ENCODE assay signal across 33 cellular contexts in the genomic region with DNA sequence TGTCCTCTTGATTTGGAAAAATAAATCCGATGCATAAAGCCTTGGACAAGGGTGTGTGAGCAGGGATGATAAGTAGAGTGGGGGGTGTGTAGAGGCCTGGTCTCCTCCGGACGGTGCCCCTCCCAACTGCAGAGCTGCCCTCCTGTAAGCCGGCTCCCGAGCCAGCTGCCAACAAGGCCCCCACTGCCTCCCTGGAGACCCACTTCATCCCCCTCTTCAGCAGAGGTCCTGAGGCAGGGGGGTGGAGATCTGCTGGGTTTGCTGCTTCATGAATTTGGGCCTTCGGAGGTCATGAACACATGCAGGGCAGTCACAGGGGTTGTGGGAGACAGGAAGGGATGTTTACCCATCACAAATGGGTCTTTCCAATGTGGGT.
DNase-seq lines count a peak whose midpoint lies in the region; ATAC-seq, FAIRE-seq and TF ChIP-seq lines count a peak whose summit lies in the region.
"Had no signal": no experiment of that assay in that cellular context is flagged by ENCODE, and none has a peak within 500 bp of the region (broad histone marks: within the 10 kb centered on the region; RNA-seq: fewer than 3 reads in every experiment).

No MANE protein-coding gene starts in this region.

- no peak overlapping the region for H3K4me2 ChIP-seq in K562 (ENCODE audit: insufficient read depth, low read length)
- H3K4me2 ChIP-seq: GM23338, smooth muscle cell had no signal

- no peaks in the 10 kb centered on the region for H3K4me1 Mint-ChIP-seq in CD8-positive, alpha-beta memory T cell
- peaks cover 8% of the 10 kb centered on the region for H3K4me1 Mint-ChIP-seq in stimulated activated effector memory CD8-positive, alpha-beta T cell treated with anti-CD3 and anti-CD28 coated beads, Interleukin-12 subunit alpha, Interleukin-12 subunit beta, amount 100 ng/mL, for 72 hours
- H3K4me1 Mint-ChIP-seq: CD4-positive, alpha-beta memory T cell; central memory CD8-positive, alpha-beta T cell; neural crest cell had no signal

- CTCF ChIA-PET in CD8-positive, alpha-beta memory T cell (lab: Charles Lee) = no interaction called here
- CTCF ChIA-PET in K562 (lab: Yijun Ruan, JAX; ENCODE audit: low intra/inter-chr PET ratio) = no interaction called here

- peaks cover 12% of the 10 kb centered on the region for H4K20me1 ChIP-seq in K562 (replicated peaks; ENCODE audit: control insufficient read depth, insufficient read depth, low read length)

- no peaks in the 10 kb centered on the region for H3K36me3 ChIP-seq in CD8-positive, alpha-beta memory T cell (ENCODE audit: insufficient read depth, low read length)
- peaks cover 24% of the 10 kb centered on the region; the same call in 1 of the 3 replicates for H3K36me3 ChIP-seq in K562 (ENCODE audit: control insufficient read depth, insufficient read depth, low read length)

- H3K9me3 ChIP-seq in CD8-positive, alpha-beta memory T cell (ENCODE audit: low read length) = no peaks in the 10 kb centered on the region
- H3K9me3 ChIP-seq in K562 (replicated peaks; ENCODE audit: control insufficient read depth, insufficient read depth, low read depth, low read length) = no peaks in the 10 kb centered on the region
- H3K9me3 ChIP-seq: esophagus squamous epithelium, heart right ventricle, left ventricle myocardium inferior, Peyer's patch, right atrium auricular region, tibial artery had no signal

- H3K4me1 ChIP-seq in CD8-positive, alpha-beta memory T cell (ENCODE audit: insufficient read depth, low read length) = no peaks in the 10 kb centered on the region
- H3K4me1 ChIP-seq in K562 (replicated peaks in 1 of 2; ENCODE audit: control insufficient read depth in 2 of 2, insufficient read depth in 2 of 2, low read length in 2 of 2) = peaks cover 0 to 6% of the 10 kb centered on the region in 2 experiments; a peak in 3 of 5 replicates
- H3K4me1 ChIP-seq: parathyroid adenoma had no signal

- WGBS in K562 (ENCODE audit: insufficient coverage, low coverage, missing lambda C conversion rate) = 100% methylated on average over 1 of the region's 6 CpGs

- no peak for FAIRE-seq in K562 (lab: Jason Lieb, UNC)
- FAIRE-seq: keratinocyte had no signal

- intact Hi-C loops in K562 (cut with micrococcal nuclease) = no loop called here

- peak; percentile 29 to 62 for DNase-seq in NCI-H524 (lab: John Stamatoyannopoulos, UW)
- DNase-seq in NCI-H524 treated with DMSO at 0.1 percent for 48 hours (lab: John Stamatoyannopoulos, UW) = no peak
- no peak for DNase-seq in CD8-positive, alpha-beta memory T cell
- no peak for DNase-seq in K562 (ENCODE audit: extremely low read depth in 1 of 4, low spot score in 3 of 4)
- no peak for DNase-seq in stimulated activated effector memory CD8-positive, alpha-beta T cell treated with anti-CD3 and anti-CD28 coated beads, Interleukin-12 subunit alpha, Interleukin-12 subunit beta, amount 100 ng/mL, for 72 hours (ENCODE audit: low spot score in 2 of 2)
- DNase-seq in NCI-H187 treated with DMSO at 0.1 percent for 48 hours (lab: John Stamatoyannopoulos, UW) = no peak
- DNase-seq in ACHN = no peak
- DNase-seq: activated CD4-positive, alpha-beta memory T cell treated with anti-CD3 and anti-CD28 coated beads, Interleukin-2, amount 10 ng/mL, durations not matched to agents 7 days and 5 days; activated CD8-positive, alpha-beta memory T cell treated with anti-CD3 and anti-CD28 coated beads, Interleukin-2, amount 50 U/mL, for 4 hours; CD4-positive, alpha-beta memory T cell; esophagus squamous epithelium; foreskin melanocyte; heart right ventricle; left ventricle myocardium inferior; mesendoderm; MM.1S; NCI-H1105 treated with DMSO at 0.1 percent for 48 hours; NCI-H2029 treated with DMSO at 0.1 percent for 48 hours; NCI-H69; Peyer's patch; SIG-M5; stimulated activated CD4-positive, alpha-beta T cell treated with anti-CD3 and anti-CD28 coated beads, Interleukin-1b, Interleukin-23, amount 100 ng/mL, for 48 hours had no signal

- POLR2A ChIA-PET in CD8-positive, alpha-beta memory T cell (lab: Charles Lee) = no interaction called here
- POLR2A ChIA-PET in K562 (lab: Yijun Ruan, JAX) = no interaction called here

- H3K36me3 Mint-ChIP-seq in CD8-positive, alpha-beta memory T cell = peaks cover 0 to 50% (median 14%) of the 10 kb centered on the region in 3 donors
- H3K36me3 Mint-ChIP-seq in stimulated activated effector memory CD8-positive, alpha-beta T cell treated with anti-CD3 and anti-CD28 coated beads, Interleukin-12 subunit alpha, Interleukin-12 subunit beta, amount 100 ng/mL, for 72 hours = peaks cover 65% of the 10 kb centered on the region

- no peaks in the 10 kb centered on the region for H3K9me3 Mint-ChIP-seq in CD8-positive, alpha-beta memory T cell
- no peaks in the 10 kb centered on the region for H3K9me3 Mint-ChIP-seq in stimulated activated effector memory CD8-positive, alpha-beta T cell treated with anti-CD3 and anti-CD28 coated beads, Interleukin-12 subunit alpha, Interleukin-12 subunit beta, amount 100 ng/mL, for 72 hours
- H3K9me3 Mint-ChIP-seq: activated CD4-positive, alpha-beta memory T cell treated with anti-CD3 and anti-CD28 coated beads, Interleukin-2, amount 10 ng/mL, durations not matched to agents 7 days and 5 days; CD4-positive, alpha-beta memory T cell; central memory CD8-positive, alpha-beta T cell; dendritic cell treated with granulocyte-macrophage colony-stimulating factor and Interleukin-4, amounts not matched to agents 40 ng/mL and 50 ng/mL, for 4 days; GM23338; neural crest cell had no signal

- no peaks in the 10 kb centered on the region for H3K27me3 Mint-ChIP-seq in CD8-positive, alpha-beta memory T cell
- H3K27me3 Mint-ChIP-seq: activated CD4-positive, alpha-beta memory T cell treated with anti-CD3 and anti-CD28 coated beads, Interleukin-2, amount 10 ng/mL, durations not matched to agents 7 days and 5 days; CD4-positive, alpha-beta memory T cell; central memory CD8-positive, alpha-beta T cell; dendritic cell treated with granulocyte-macrophage colony-stimulating factor and Interleukin-4, amounts not matched to agents 40 ng/mL and 50 ng/mL, for 4 days had no signal

- no peak for TF ChIP-seq POLR2A in K562 (conservative IDR thresholded peaks at IDR 0.05)

- H2AFZ ChIP-seq in K562 (ENCODE audit: low read depth, low read length) = no peak overlapping the region
- H2AFZ ChIP-seq: GM23338, parathyroid adenoma had no signal

- ATAC-seq in K562 = no peak
- ATAC-seq in stimulated activated effector memory CD8-positive, alpha-beta T cell treated with anti-CD3 and anti-CD28 coated beads, Interleukin-12 subunit alpha, Interleukin-12 subunit beta, amount 100 ng/mL, for 72 hours = no peak
- no peak for ATAC-seq in GM21367 (IDR thresholded peaks at IDR 0.05; ENCODE audit: unreplicated experiment)
- ATAC-seq: GM23338, heart right ventricle had no signal

- H3K27ac ChIP-seq in CD8-positive, alpha-beta memory T cell (ENCODE audit: low read depth, low read length) = no peak overlapping the region
- no peak overlapping the region for H3K27ac ChIP-seq in K562 (ENCODE audit: extremely low read depth, low read depth, low read length)
- H3K27ac ChIP-seq: 22Rv1, esophagus squamous epithelium, heart right ventricle, left ventricle myocardium inferior, parathyroid adenoma, Peyer's patch, right atrium auricular region had no signal

- H3K4me3 ChIP-seq in CD8-positive, alpha-beta memory T cell (ENCODE audit: low read length) = no peak overlapping the region
- H3K4me3 ChIP-seq in K562 = no peak overlapping the region
- H3K4me3 ChIP-seq: esophagus squamous epithelium, GM23338, heart right ventricle, left ventricle myocardium inferior, Peyer's patch, right atrium auricular region, smooth muscle cell, tibial artery had no signal

- no peaks in the 10 kb centered on the region for H3K9me1 ChIP-seq in K562 (ENCODE audit: control insufficient read depth, insufficient read depth, low read length)

- no peak for TF ChIP-seq RAD21 in K562 (CRISPR knock-in tag; conservative IDR thresholded peaks at IDR 0.05 in 1 of 2, IDR thresholded peaks at IDR 0.05 in 1 of 2)

- no peak for TF ChIP-seq EP300 in K562 (IDR thresholded peaks at IDR 0.05; ENCODE audit: low read length)

- BruUV-seq in K562 (replicated peaks; lab: Mats Ljungman, UMichigan) = no TSS peak

- peak overlapping the region in 5 of 8 donors; percentile 2 to 76 (median 25) for H3K27ac Mint-ChIP-seq in CD8-positive, alpha-beta memory T cell
- peak overlapping the region; percentile 70 for H3K27ac Mint-ChIP-seq in stimulated activated effector memory CD8-positive, alpha-beta T cell treated with anti-CD3 and anti-CD28 coated beads, Interleukin-12 subunit alpha, Interleukin-12 subunit beta, amount 100 ng/mL, for 72 hours
- H3K27ac Mint-ChIP-seq: activated CD4-positive, alpha-beta memory T cell treated with anti-CD3 and anti-CD28 coated beads, Interleukin-2, amount 10 ng/mL, durations not matched to agents 7 days and 5 days; dendritic cell treated with granulocyte-macrophage colony-stimulating factor and Interleukin-4, amounts not matched to agents 40 ng/mL and 50 ng/mL, for 4 days; GM23338 had no signal

- no peaks in the 10 kb centered on the region for H3K27me3 ChIP-seq in CD8-positive, alpha-beta memory T cell (ENCODE audit: insufficient read depth, low read length, poor library complexity, severe bottlenecking)
- H3K27me3 ChIP-seq in K562 (ENCODE audit: control insufficient read depth in 2 of 2, insufficient read depth in 2 of 2, low read length in 2 of 2) = no peaks in the 10 kb centered on the region; a peak in 1 of 5 replicates
- H3K27me3 ChIP-seq: Peyer's patch, right atrium auricular region, tibial artery had no signal

- no peaks in the 10 kb centered on the region for H3K79me2 ChIP-seq in K562 (ENCODE audit: control insufficient read depth, insufficient read depth, low read length)
- H3K79me2 ChIP-seq: parathyroid adenoma had no signal

- no peak overlapping the region for H3K9ac ChIP-seq in K562 (ENCODE audit: insufficient read depth in 1 of 2, low read depth in 2 of 2, low read length in 2 of 2)
- H3K9ac ChIP-seq: parathyroid adenoma had no signal

- in situ Hi-C loops in K562 (cut with MboI) = no loop called here
- in situ Hi-C loops in ACHN (cut with HindIII; ENCODE audit: low pct_ligation_motif_present, low pct_unique_long_range_greater_than_20kb, low sequenced_read_pairs) = no loop called here

- H3K4me3 Mint-ChIP-seq in CD8-positive, alpha-beta memory T cell = no peak overlapping the region
- H3K4me3 Mint-ChIP-seq in stimulated activated effector memory CD8-positive, alpha-beta T cell treated with anti-CD3 and anti-CD28 coated beads, Interleukin-12 subunit alpha, Interleukin-12 subunit beta, amount 100 ng/mL, for 72 hours = no peak overlapping the region
- H3K4me3 Mint-ChIP-seq: activated CD4-positive, alpha-beta memory T cell treated with anti-CD3 and anti-CD28 coated beads, Interleukin-2, amount 10 ng/mL, durations not matched to agents 7 days and 5 days; CD4-positive, alpha-beta memory T cell; central memory CD8-positive, alpha-beta T cell; dendritic cell treated with granulocyte-macrophage colony-stimulating factor and Interleukin-4, amounts not matched to agents 40 ng/mL and 50 ng/mL, for 4 days; GM23338; neural crest cell had no signal

- TF ChIP-seq CTCF in K562 (IDR thresholded peaks at IDR 0.05 in 2 of 3, conservative IDR thresholded peaks at IDR 0.05 in 1 of 3; ENCODE audit: insufficient read depth in 2 of 3, low read depth in 1 of 3, low read length in 3 of 3) = no peak

TF ChIP-seq in K562, 482 proteins besides CTCF, POLR2A, EP300 and RAD21 (continues in another document):
- TF ChIP-seq TEAD1 (CRISPR knock-in tag; IDR thresholded peaks at IDR 0.05) (no peak), PHF21A (IDR thresholded peaks at IDR 0.05; ENCODE audit: borderline replicate concordance, low read depth) (no peak)

Comparison
In these comparisons a context has a peak if more than half of its experiments do, and no peak if none do; other contexts are left out.
1. DNase-seq: peak in NCI-H524 (2 of 2); none in NCI-H524 treated with DMSO at 0.1 percent for 48 hours (single experiment), CD8-positive, alpha-beta memory T cell (0 of 5), K562 (0 of 4), stimulated activated effector memory CD8-positive, alpha-beta T cell treated with anti-CD3 and anti-CD28 coated beads, Interleukin-12 subunit alpha, Interleukin-12 subunit beta, amount 100 ng/mL, for 72 hours (0 of 2), NCI-H187 treated with DMSO at 0.1 percent for 48 hours (single experiment) and ACHN (single experiment).